ENCODE assay signal across 16 cellular contexts in the genomic region with DNA sequence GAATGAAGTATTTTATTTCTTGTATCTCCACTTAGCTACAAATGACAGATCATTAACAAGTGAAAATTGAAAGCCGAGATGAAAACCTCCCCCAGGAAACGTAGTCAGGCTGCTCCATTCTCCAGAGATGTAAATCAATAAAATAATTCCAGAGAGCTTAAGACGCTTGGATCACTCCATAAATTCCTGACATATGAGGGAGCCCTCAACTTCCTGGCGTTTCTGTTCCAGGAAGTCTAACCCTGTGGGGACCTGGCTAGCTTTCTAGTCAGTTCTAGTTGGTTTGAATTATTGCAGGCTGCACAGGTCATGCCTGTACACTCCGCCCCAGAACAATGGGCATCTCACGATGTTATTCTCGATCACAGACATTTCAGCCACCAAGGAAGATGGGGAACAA.
"Had no signal": no experiment of that assay in that cellular context is flagged by ENCODE, and none has a peak within 500 bp of the region (broad histone marks: within the 10 kb centered on the region; RNA-seq: fewer than 3 reads in every experiment).

No MANE protein-coding gene starts in this region.

- H3K36me3 ChIP-seq: breast epithelium, heart right ventricle, pancreas had no signal

- H3K9me3 ChIP-seq: heart right ventricle, pancreas had no signal

- H3K4me1 Mint-ChIP-seq: activated T-helper 17 cell treated with anti-CD3 and anti-CD28 coated beads, Interleukin-2, amount 50 U/mL, for 72 hours; naive B cell; stimulated activated naive CD8-positive, alpha-beta T cell treated with anti-CD3 and anti-CD28 coated beads, Interleukin-15, amount 100 ng/mL, for 72 hours had no signal

- DNase-seq: activated CD4-positive, alpha-beta T cell treated with anti-CD3 and anti-CD28 coated beads, Interleukin-2, amount 50 U/mL, for 4 hours; activated naive CD4-positive, alpha-beta T cell treated with Interleukin-2 at 50 U/mL for 16 hours; aorta; cerebellar nuclear complex; effector memory CD8-positive, alpha-beta T cell; heart right ventricle; left cardiac atrium; naive B cell; pancreas; stimulated activated CD4-positive, alpha-beta T cell treated with anti-CD3 and anti-CD28 coated beads, Interleukin-1b, Interleukin-23, amount 100 ng/mL, for 48 hours; stimulated activated naive CD8-positive, alpha-beta T cell treated with anti-CD3 and anti-CD28 coated beads, Interleukin-15, amount 100 ng/mL, for 72 hours had no signal

- H3K4me1 ChIP-seq: breast epithelium, heart right ventricle, pancreas had no signal

- ATAC-seq: activated CD4-positive, CD25-positive, alpha-beta regulatory T cell treated with anti-CD3 and anti-CD28 coated beads, Interleukin-2, amount 50 U/mL, for 24 hours; activated T-helper 17 cell treated with anti-CD3 and anti-CD28 coated beads, Interleukin-2, amount 50 U/mL, for 72 hours; effector memory CD8-positive, alpha-beta T cell; heart right ventricle; left cardiac atrium; stimulated activated naive CD8-positive, alpha-beta T cell treated with anti-CD3 and anti-CD28 coated beads, Interleukin-15, amount 100 ng/mL, for 72 hours had no signal

- H3K9me3 Mint-ChIP-seq: activated T-helper 17 cell treated with anti-CD3 and anti-CD28 coated beads, Interleukin-2, amount 50 U/mL, for 72 hours; dendritic cell treated with granulocyte-macrophage colony-stimulating factor and Interleukin-4, amounts not matched to agents 40 ng/mL and 50 ng/mL, for 4 days had no signal

- H3K27ac ChIP-seq: breast epithelium, heart right ventricle, pancreas had no signal

- H3K4me3 Mint-ChIP-seq: activated T-helper 17 cell treated with anti-CD3 and anti-CD28 coated beads, Interleukin-2, amount 50 U/mL, for 72 hours; dendritic cell treated with granulocyte-macrophage colony-stimulating factor and Interleukin-4, amounts not matched to agents 40 ng/mL and 50 ng/mL, for 4 days; effector memory CD8-positive, alpha-beta T cell; naive B cell; stimulated activated naive CD8-positive, alpha-beta T cell treated with anti-CD3 and anti-CD28 coated beads, Interleukin-15, amount 100 ng/mL, for 72 hours had no signal

- H3K27ac Mint-ChIP-seq: activated T-helper 17 cell treated with anti-CD3 and anti-CD28 coated beads, Interleukin-2, amount 50 U/mL, for 72 hours; dendritic cell treated with granulocyte-macrophage colony-stimulating factor and Interleukin-4, amounts not matched to agents 40 ng/mL and 50 ng/mL, for 4 days; effector memory CD8-positive, alpha-beta T cell; stimulated activated naive CD8-positive, alpha-beta T cell treated with anti-CD3 and anti-CD28 coated beads, Interleukin-15, amount 100 ng/mL, for 72 hours had no signal

- H3K36me3 Mint-ChIP-seq: naive B cell had no signal

- H3K27me3 ChIP-seq: breast epithelium, pancreas had no signal

- H3K4me3 ChIP-seq: breast epithelium, heart right ventricle, lung, pancreas had no signal
